ENCODE assay signal across 8 cellular contexts in genomic region chr16:27242868-27243590, GRCh38.
DNase-seq lines count a peak whose midpoint lies in the region; ATAC-seq and TF ChIP-seq lines count a peak whose summit lies in the region.

No MANE protein-coding gene starts in this region.

- in situ Hi-C loops in GM13976 (cut with MboI; ENCODE audit: low sequenced_read_pairs, unreplicated experiment), result no loop called here

- H3K36me3 Mint-ChIP-seq in stimulated activated effector memory CD8-positive, alpha-beta T cell treated with anti-CD3 and anti-CD28 coated beads, Interleukin-12 subunit alpha, Interleukin-12 subunit beta, amount 100 ng/mL, for 72 hours, result peaks cover 7% of the 10 kb centered on the region

- TF ChIP-seq CTCF in GM20000 (IDR thresholded peaks at IDR 0.05; ENCODE audit: extremely low read depth, missing control alignments) (no peak), GM13976 (IDR thresholded peaks at IDR 0.05; ENCODE audit: borderline replicate concordance, control extremely low read depth, extremely low read depth, insufficient read depth, missing control alignments) (no peak)

- peaks cover 78% of the 10 kb centered on the region for H3K4me1 Mint-ChIP-seq in stimulated activated effector memory CD8-positive, alpha-beta T cell treated with anti-CD3 and anti-CD28 coated beads, Interleukin-12 subunit alpha, Interleukin-12 subunit beta, amount 100 ng/mL, for 72 hours

- H3K27ac Mint-ChIP-seq in stimulated activated effector memory CD8-positive, alpha-beta T cell treated with anti-CD3 and anti-CD28 coated beads, Interleukin-12 subunit alpha, Interleukin-12 subunit beta, amount 100 ng/mL, for 72 hours, result peak overlapping the region; percentile 78

- peak overlapping the region; percentile 55 for H3K4me3 Mint-ChIP-seq in stimulated activated effector memory CD8-positive, alpha-beta T cell treated with anti-CD3 and anti-CD28 coated beads, Interleukin-12 subunit alpha, Interleukin-12 subunit beta, amount 100 ng/mL, for 72 hours

- peak; percentile 74 for DNase-seq in NOMO-1 treated with DMSO at 0.1 percent for 48 hours (lab: John Stamatoyannopoulos, UW; ENCODE audit: unreplicated experiment)
- peak; percentile 88 for DNase-seq in astrocyte of the hippocampus (ENCODE audit: low read depth, low spot score)
- peak; percentile 80 for DNase-seq in kidney glomerular epithelial cell (lab: John Stamatoyannopoulos, UW)
- no peak for DNase-seq in stimulated activated effector memory CD8-positive, alpha-beta T cell treated with anti-CD3 and anti-CD28 coated beads, Interleukin-12 subunit alpha, Interleukin-12 subunit beta, amount 100 ng/mL, for 72 hours (ENCODE audit: low spot score in 2 of 2)
- no peak for DNase-seq in GM20000 (ENCODE audit: low spot score)
- no peak for DNase-seq in GM13976 (ENCODE audit: low spot score)
- DNase-seq in stimulated activated CD4-positive, alpha-beta T cell treated with anti-CD3 and anti-CD28 coated beads, Interleukin-4, amount 100 ng/mL, for 4 hours, result no peak

- ATAC-seq in GM18870 (IDR thresholded peaks at IDR 0.05; ENCODE audit: unreplicated experiment), result peak; percentile 62
- ATAC-seq in stimulated activated effector memory CD8-positive, alpha-beta T cell treated with anti-CD3 and anti-CD28 coated beads, Interleukin-12 subunit alpha, Interleukin-12 subunit beta, amount 100 ng/mL, for 72 hours, result peak; percentile 29

- no peaks in the 10 kb centered on the region for H3K9me3 Mint-ChIP-seq in stimulated activated effector memory CD8-positive, alpha-beta T cell treated with anti-CD3 and anti-CD28 coated beads, Interleukin-12 subunit alpha, Interleukin-12 subunit beta, amount 100 ng/mL, for 72 hours

Comparison
In these comparisons a context has a peak if more than half of its experiments do, and no peak if none do; other contexts are left out.
1. DNase-seq: peak in NOMO-1 treated with DMSO at 0.1 percent for 48 hours (single experiment), astrocyte of the hippocampus (single experiment) and kidney glomerular epithelial cell (single experiment); none in stimulated activated effector memory CD8-positive, alpha-beta T cell treated with anti-CD3 and anti-CD28 coated beads, Interleukin-12 subunit alpha, Interleukin-12 subunit beta, amount 100 ng/mL, for 72 hours (0 of 2), GM20000 (single experiment), GM13976 (single experiment) and stimulated activated CD4-positive, alpha-beta T cell treated with anti-CD3 and anti-CD28 coated beads, Interleukin-4, amount 100 ng/mL, for 4 hours (0 of 2).